8 cellular contexts compared by ENCODE assay signal in the genomic region with DNA sequence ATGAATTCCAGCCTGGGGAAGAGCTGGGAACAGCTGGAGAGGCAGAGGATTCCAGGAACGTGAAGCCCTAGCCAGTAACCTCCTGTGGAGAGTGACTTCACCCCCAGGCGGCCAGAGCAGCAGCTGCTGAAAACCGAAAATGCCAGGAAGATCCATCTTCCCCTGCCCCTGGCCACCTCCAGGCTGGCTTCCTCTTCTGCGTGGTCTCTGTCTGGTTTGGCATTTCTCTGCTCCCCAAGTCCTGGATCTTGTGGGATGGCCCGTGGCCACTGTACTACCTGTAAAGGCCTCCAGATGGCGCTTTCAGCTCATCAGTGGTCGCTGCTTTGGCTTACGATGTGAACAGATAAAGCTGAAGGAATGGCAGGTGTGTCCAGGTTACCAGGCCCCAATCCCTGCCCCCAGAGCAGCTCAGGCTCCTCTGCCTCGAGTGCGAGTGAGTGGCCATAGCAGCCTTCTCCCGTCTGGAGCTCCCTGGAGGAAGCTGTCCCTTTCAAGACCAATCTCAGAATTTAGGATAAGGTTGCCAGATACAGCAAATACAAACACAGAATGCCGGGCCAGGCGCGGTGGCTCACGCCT. TPM values are rescaled to one million over a fixed set of nuclear protein-coding genes. Genes with fewer than 3 reads are reported as not detected.
A peak's percentile ranks its signal among the peaks of the same experiment; 100 is the strongest.
DNase-seq lines count a peak whose midpoint lies in the region; ATAC-seq and TF ChIP-seq lines count a peak whose summit lies in the region.

No MANE protein-coding gene starts in this region.

- CTCF ChIA-PET in HEK293T (lab: Yijun Ruan, JAX) = interaction anchor here (0.6 to 8.2 kb wide), 31 partner anchors 9 to 336 kb away, joined by 3 to 153 read pairs (median 4); a partner anchor contains a TSS

- peak; percentile 89 for DNase-seq in Ammon's horn (ENCODE audit: low spot score)
- peak; percentile 84 for DNase-seq in HEK293T (ENCODE audit: extremely low spot score)
- peak; percentile 60 to 77 for DNase-seq in NCI-H446 (lab: John Stamatoyannopoulos, UW)
- peak; percentile 66 for DNase-seq in activated CD4-positive, alpha-beta T cell treated with anti-CD3 and anti-CD28 coated beads for 24 hours (ENCODE audit: low read depth in 2 of 2)
- DNase-seq in cerebellum (ENCODE audit: low spot score) = peak; percentile 91
- DNase-seq in left kidney (ENCODE audit: low read depth, low spot score) = peak; percentile 89
- DNase-seq in stimulated activated CD4-positive, alpha-beta T cell treated with anti-CD3 and anti-CD28 coated beads, Interleukin-4, amount 100 ng/mL, for 24 hours = peak; percentile 82

- no peak for ATAC-seq in HG03520 (IDR thresholded peaks at IDR 0.05; ENCODE audit: unreplicated experiment)

- POLR2A ChIA-PET in HEK293T (lab: Yijun Ruan, JAX) = interaction anchor here (1.0 to 1.9 kb wide), 4 partner anchors 55 to 123 kb away, joined by 3 to 16 read pairs (median 3); a partner anchor contains a TSS

TF ChIP-seq in HEK293T, 16 proteins besides CTCF, POLR2A, EP300 and RAD21:
- TF ChIP-seq CTBP1 (IDR thresholded peaks at IDR 0.05; ENCODE audit: borderline replicate concordance) (no peak), FOXK2 (IDR thresholded peaks at IDR 0.05) (no peak), ARNT (IDR thresholded peaks at IDR 0.05) (no peak), FOXM1 (IDR thresholded peaks at IDR 0.05; ENCODE audit: borderline replicate concordance) (no peak), FOXA1 (IDR thresholded peaks at IDR 0.05) (no peak)

RNA-seq across cellular contexts. Expression of a gene that starts 8.7 kb away (rescaled TPM):
- total RNA-seq in cerebellum = 20.8 TPM
